ENCODE assay signal across 17 cellular contexts in the genomic region with DNA sequence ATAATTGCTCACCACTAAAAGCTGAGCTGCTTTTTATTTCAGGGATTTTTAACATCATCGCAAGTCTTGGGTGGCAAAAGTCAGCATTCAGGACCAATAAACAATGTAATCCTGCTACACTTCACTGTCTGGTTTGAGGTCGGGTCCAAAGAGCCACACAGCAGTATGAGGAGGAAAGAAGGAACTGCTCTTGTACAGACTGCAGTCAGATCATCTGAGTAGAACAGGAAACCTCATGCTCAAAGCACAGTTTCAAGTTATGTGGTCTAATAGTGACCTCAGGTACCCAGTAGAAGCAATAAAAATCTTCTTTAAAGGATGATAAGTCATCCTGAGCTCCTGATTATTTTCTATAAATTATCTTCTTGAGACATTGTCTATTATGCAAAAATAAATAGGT.
DNase-seq lines count a peak whose midpoint lies in the region; ATAC-seq and TF ChIP-seq lines count a peak whose summit lies in the region.
"Had no signal": no experiment of that assay in that cellular context is flagged by ENCODE, and none has a peak within 500 bp of the region (broad histone marks: within the 10 kb centered on the region; RNA-seq: fewer than 3 reads in every experiment).

No MANE protein-coding gene starts in this region.

- H3K79me1 ChIP-seq in H9 (ENCODE audit: insufficient read depth, low read depth, low read length, poor library complexity, severe bottlenecking), result no peaks in the 10 kb centered on the region

- H4K91ac ChIP-seq in H9 (ENCODE audit: insufficient read length, low read depth, low read length), result no peak overlapping the region

- H4K20me1 ChIP-seq in H9 (ENCODE audit: control insufficient read depth, insufficient read depth, insufficient read length), result no peaks in the 10 kb centered on the region
- H4K20me1 ChIP-seq in neural progenitor cell (ENCODE audit: low read depth), result no peaks in the 10 kb centered on the region

- intact Hi-C loops in Calu3 (cut with micrococcal nuclease; ENCODE audit: unreplicated experiment), result no loop called here
- intact Hi-C loops in prostate gland (cut with DNase I), result no loop called here

- CTCF ChIA-PET in WTC11 (lab: Charles Lee) (no interaction called here), Calu3 (lab: Charles Lee) (interaction anchor here (1.1 kb wide), 1 partner anchor 9 kb away, joined by 3 read pairs; no protein-coding TSS in a partner anchor), GM10248 (lab: Yijun Ruan, JAX) (interaction anchor here (1.3 to 1.4 kb wide), 2 partner anchors 9 to 43 kb away, joined by 3 read pairs; no protein-coding TSS in a partner anchor)

- WGBS in H9 (ENCODE audit: extremely low coverage, insufficient read length, low lambda C conversion rate), result no CpG with 5 or more reads among the region's 2 CpGs
- WGBS in prostate gland, result 80% methylated on average over 2 of the region's 2 CpGs

- no peak overlapping the region for H3K4me3 Mint-ChIP-seq in H9
- no peak overlapping the region for H3K4me3 Mint-ChIP-seq in WTC11
- no peak overlapping the region for H3K4me3 Mint-ChIP-seq in neural progenitor cell
- H3K4me3 Mint-ChIP-seq in effector memory CD8-positive, alpha-beta T cell, result no peak overlapping the region
- H3K4me3 Mint-ChIP-seq in Calu3 (ENCODE audit: low read depth, unreplicated experiment), result no peak overlapping the region
- H3K4me3 Mint-ChIP-seq: CD4-positive, alpha-beta memory T cell had no signal

- H3K27me3 ChIP-seq in H9 (ENCODE audit: insufficient read depth, low read length), result no peaks in the 10 kb centered on the region
- no peaks in the 10 kb centered on the region for H3K27me3 ChIP-seq in neural progenitor cell
- no peaks in the 10 kb centered on the region for H3K27me3 ChIP-seq in prostate gland (replicated peaks; ENCODE audit: insufficient read depth)

- peaks cover 0 to 4% (median 0%) of the 10 kb centered on the region in 3 experiments; a peak in 3 of 7 replicates for H3K36me3 Mint-ChIP-seq in H9 (ENCODE audit: insufficient read depth in 1 of 3, low read depth in 3 of 3)
- no peaks in the 10 kb centered on the region for H3K36me3 Mint-ChIP-seq in WTC11
- H3K36me3 Mint-ChIP-seq in neural progenitor cell, result no peaks in the 10 kb centered on the region
- no peaks in the 10 kb centered on the region for H3K36me3 Mint-ChIP-seq in effector memory CD8-positive, alpha-beta T cell (ENCODE audit: insufficient read depth)
- H3K36me3 Mint-ChIP-seq in Calu3 (ENCODE audit: insufficient read depth, unreplicated experiment), result no peaks in the 10 kb centered on the region
- H3K36me3 Mint-ChIP-seq: CD4-positive, alpha-beta memory T cell had no signal

- H3K56ac ChIP-seq in H9 (ENCODE audit: insufficient read length, low read depth, low read length), result no peak overlapping the region

- no peak overlapping the region for H3K18ac ChIP-seq in H9 (ENCODE audit: insufficient read length, low read depth, low read length)

- no peak for DNase-seq in H9
- peak; percentile 13 for DNase-seq in NCI-H69 (lab: John Stamatoyannopoulos, UW)
- no peak for DNase-seq in WTC11 (ENCODE audit: low spot score)
- DNase-seq in neural progenitor cell (ENCODE audit: low spot score), result no peak
- DNase-seq in effector memory CD8-positive, alpha-beta T cell, result no peak
- no peak for DNase-seq in Calu3
- no peak for DNase-seq in GM10248 (ENCODE audit: extremely low spot score)
- no peak for DNase-seq in prostate gland (ENCODE audit: low spot score)
- DNase-seq: AML-193; CD4-positive, alpha-beta memory T cell; DMS 273 treated with DMSO at 0.1 percent for 48 hours; DMS53; GM23248; HCEC 1CT had no signal

- no peak overlapping the region for H2BK20ac ChIP-seq in H9 (ENCODE audit: low read depth, low read length, poor library complexity, severe bottlenecking)

- no peak overlapping the region for H2BK15ac ChIP-seq in H9 (ENCODE audit: low read depth, low read length)

- H3K4me1 Mint-ChIP-seq in H9, result peaks cover 25 to 39% of the 10 kb centered on the region in 2 experiments
- H3K4me1 Mint-ChIP-seq in WTC11, result peaks cover 48% of the 10 kb centered on the region
- peaks cover 10% of the 10 kb centered on the region for H3K4me1 Mint-ChIP-seq in neural progenitor cell
- no peaks in the 10 kb centered on the region for H3K4me1 Mint-ChIP-seq in effector memory CD8-positive, alpha-beta T cell (ENCODE audit: low read depth in 2 of 2)
- peaks cover 8% of the 10 kb centered on the region for H3K4me1 Mint-ChIP-seq in Calu3 (ENCODE audit: low read depth, unreplicated experiment)
- H3K4me1 Mint-ChIP-seq: CD4-positive, alpha-beta memory T cell had no signal

- H3K14ac ChIP-seq in H9 (ENCODE audit: insufficient read depth, low read length), result no peak overlapping the region

- H3K36me3 ChIP-seq in neural progenitor cell (no peaks in the 10 kb centered on the region), prostate gland (no peaks in the 10 kb centered on the region)

- no peak overlapping the region for H3K27ac Mint-ChIP-seq in H9
- H3K27ac Mint-ChIP-seq in WTC11, result peak overlapping the region; percentile 22; the same call in 1 of the 2 replicates
- H3K27ac Mint-ChIP-seq in neural progenitor cell, result no peak overlapping the region
- no peak overlapping the region for H3K27ac Mint-ChIP-seq in effector memory CD8-positive, alpha-beta T cell
- no peak overlapping the region for H3K27ac Mint-ChIP-seq in Calu3 (ENCODE audit: unreplicated experiment)
- H3K27ac Mint-ChIP-seq: CD4-positive, alpha-beta memory T cell had no signal

- H3K23me2 ChIP-seq in H9 (ENCODE audit: insufficient read length, low read depth, low read length, poor library complexity, severe bottlenecking), result no peaks in the 10 kb centered on the region

- peak; percentile 28; the same call in 1 of the 2 replicates for ATAC-seq in WTC11
- no peak for ATAC-seq in effector memory CD8-positive, alpha-beta T cell (replicated peaks)
- ATAC-seq: A549 had no signal

- H3K4me2 ChIP-seq in H9 (ENCODE audit: insufficient read depth, insufficient read length, low read length) (no peak overlapping the region), neural progenitor cell (no peak overlapping the region)
- H3K4me2 ChIP-seq: A549 had no signal

- no peak overlapping the region for H4K8ac ChIP-seq in H9 (replicated peaks; ENCODE audit: insufficient read length, low read depth, low read length)

- H3K23ac ChIP-seq in H9 (ENCODE audit: insufficient read length, low read depth, low read length), result no peak overlapping the region

- H3K9ac ChIP-seq in H9 (ENCODE audit: extremely low read depth, insufficient read length, low read length) (no peak overlapping the region), neural progenitor cell (no peak overlapping the region)
- H3K9ac ChIP-seq: GM23248 had no signal

- POLR2A ChIA-PET in WTC11 (lab: Charles Lee), result interaction anchor here (0.6 kb wide), 1 partner anchor 71 kb away, joined by 4 read pairs; no protein-coding TSS in a partner anchor
- POLR2A ChIA-PET in GM10248 (lab: Yijun Ruan, JAX), result no interaction called here

- no TSS peak for BruUV-seq in Calu3 (replicated peaks; lab: Mats Ljungman, UMichigan)

- TF ChIP-seq CTCF in H9 (conservative IDR thresholded peaks at IDR 0.05), result no peak
- no peak for TF ChIP-seq CTCF in WTC11 (IDR thresholded peaks at IDR 0.05)
- TF ChIP-seq CTCF in neural progenitor cell (IDR thresholded peaks at IDR 0.05), result no peak
- no peak for TF ChIP-seq CTCF in Calu3 (IDR thresholded peaks at IDR 0.05; ENCODE audit: unreplicated experiment)
- TF ChIP-seq CTCF in GM10248 (IDR thresholded peaks at IDR 0.05; ENCODE audit: control extremely low read depth, extremely low read depth, low read depth, missing control alignments), result no peak
- TF ChIP-seq CTCF in prostate gland (IDR thresholded peaks at IDR 0.05), result no peak

- peak overlapping the region; percentile 65 for H2AFZ ChIP-seq in H9 (ENCODE audit: low read length)
- peak overlapping the region; percentile 9 for H2AFZ ChIP-seq in neural progenitor cell (replicated peaks)
- H2AFZ ChIP-seq: GM23248 had no signal

- no peaks in the 10 kb centered on the region for H3F3A ChIP-seq in neural progenitor cell (ENCODE audit: low read depth)

- H4K5ac ChIP-seq in H9 (ENCODE audit: insufficient read length, low read depth, low read length), result no peak overlapping the region

- H3K4me3 ChIP-seq in neural progenitor cell (no peak overlapping the region), prostate gland (no peak overlapping the region)
- H3K4me3 ChIP-seq: A549, GM23248 had no signal

- H3K27ac ChIP-seq in H9 (ENCODE audit: insufficient read length, low read depth, low read length) (no peak overlapping the region), neural progenitor cell (no peak overlapping the region), prostate gland (no peak overlapping the region)
- H3K27ac ChIP-seq: 22Rv1, A549, C4-2B, GM23248 had no signal

- no peak overlapping the region for H2BK12ac ChIP-seq in H9 (ENCODE audit: insufficient read length, low read depth, low read length)

- no peaks in the 10 kb centered on the region for H3K27me3 Mint-ChIP-seq in H9 (ENCODE audit: low read depth)
- no peaks in the 10 kb centered on the region; the same call in 1 of the 2 replicates for H3K27me3 Mint-ChIP-seq in WTC11 (ENCODE audit: low read depth)
- no peaks in the 10 kb centered on the region for H3K27me3 Mint-ChIP-seq in neural progenitor cell (ENCODE audit: insufficient read depth, low read depth)
- peaks cover 7 to 8% of the 10 kb centered on the region in 2 donors for H3K27me3 Mint-ChIP-seq in effector memory CD8-positive, alpha-beta T cell
- no peaks in the 10 kb centered on the region for H3K27me3 Mint-ChIP-seq in Calu3 (ENCODE audit: unreplicated experiment)

- H3T11ph ChIP-seq in H9 (ENCODE audit: low read length), result no peak overlapping the region

- H3K4me1 ChIP-seq in H9 (ENCODE audit: insufficient read depth, low read length) (peaks cover 5% of the 10 kb centered on the region; the same call in 1 of the 2 replicates), neural progenitor cell (no peaks in the 10 kb centered on the region), prostate gland (replicated peaks) (no peaks in the 10 kb centered on the region)
- H3K4me1 ChIP-seq: A549 had no signal

- H3K9me3 Mint-ChIP-seq in H9 (no peaks in the 10 kb centered on the region), WTC11 (0 out of 2 replicates have a peak, but pooled peaks cover 3% of the 10 kb centered on the region), neural progenitor cell (no peaks in the 10 kb centered on the region), Calu3 (ENCODE audit: low read depth, unreplicated experiment) (no peaks in the 10 kb centered on the region)
- no peaks in the 10 kb centered on the region for H3K9me3 Mint-ChIP-seq in effector memory CD8-positive, alpha-beta T cell
- H3K9me3 Mint-ChIP-seq: CD4-positive, alpha-beta memory T cell had no signal

- no peak overlapping the region for H2BK5ac ChIP-seq in H9 (ENCODE audit: insufficient read length, low read length)

- H2AK5ac ChIP-seq in H9 (ENCODE audit: insufficient read length, low read length), result no peak overlapping the region

- TF ChIP-seq POLR2A in prostate gland (IDR thresholded peaks at IDR 0.05), result no peak

- no peak overlapping the region for H2BK120ac ChIP-seq in H9 (ENCODE audit: low read depth, low read length, poor library complexity, severe bottlenecking)

- H3K9me3 ChIP-seq in H9 (ENCODE audit: control insufficient read depth, low read depth, low read length) (no peaks in the 10 kb centered on the region), neural progenitor cell (ENCODE audit: low read depth) (no peaks in the 10 kb centered on the region), prostate gland (no peaks in the 10 kb centered on the region)
- H3K9me3 ChIP-seq: A549 had no signal

- H3K4ac ChIP-seq in H9 (ENCODE audit: low read depth, low read length), result no peak overlapping the region

- H3K79me2 ChIP-seq in H9 (ENCODE audit: insufficient read depth, low read length) (no peaks in the 10 kb centered on the region), neural progenitor cell (ENCODE audit: low read depth) (no peaks in the 10 kb centered on the region)
